In the genomic region with DNA sequence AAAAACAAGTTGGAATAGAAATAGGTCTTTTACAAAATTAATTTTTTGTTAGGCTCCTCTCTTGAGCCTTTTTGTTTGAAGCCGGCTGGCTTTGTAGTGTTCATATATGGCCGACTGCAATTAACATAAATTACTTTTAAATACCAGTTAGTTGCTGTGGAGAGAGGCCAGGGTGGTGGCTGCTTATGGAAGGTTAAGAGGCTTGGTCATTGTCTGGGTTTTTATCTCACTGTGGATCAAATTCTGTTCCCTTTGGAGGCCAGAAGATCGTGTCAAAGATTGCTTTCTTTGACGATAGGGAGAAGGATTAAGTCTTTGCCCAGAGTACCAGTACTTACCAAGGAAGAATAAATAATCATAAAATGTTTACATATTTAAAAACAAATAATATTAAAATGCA, we compare ENCODE assay signal across 1 cellular context.
TF ChIP-seq lines count a peak whose summit lies in the region.

No MANE protein-coding gene starts in this region.

TF ChIP-seq in HEK293, 187 proteins besides CTCF, POLR2A, EP300 and RAD21 (continued from another document):
- TF ChIP-seq OVOL3 (tag by site-specific recombination; IDR thresholded peaks at IDR 0.05) (no peak), ZNF785 (tag by site-specific recombination; IDR thresholded peaks at IDR 0.05) (no peak), ZNF629 (tag by site-specific recombination; IDR thresholded peaks at IDR 0.05) (no peak), IKZF3 (tag by site-specific recombination; IDR thresholded peaks at IDR 0.05) (peak; percentile 45; the same call in 1 of the 2 replicates)
- TF ChIP-seq, protein P1, sequence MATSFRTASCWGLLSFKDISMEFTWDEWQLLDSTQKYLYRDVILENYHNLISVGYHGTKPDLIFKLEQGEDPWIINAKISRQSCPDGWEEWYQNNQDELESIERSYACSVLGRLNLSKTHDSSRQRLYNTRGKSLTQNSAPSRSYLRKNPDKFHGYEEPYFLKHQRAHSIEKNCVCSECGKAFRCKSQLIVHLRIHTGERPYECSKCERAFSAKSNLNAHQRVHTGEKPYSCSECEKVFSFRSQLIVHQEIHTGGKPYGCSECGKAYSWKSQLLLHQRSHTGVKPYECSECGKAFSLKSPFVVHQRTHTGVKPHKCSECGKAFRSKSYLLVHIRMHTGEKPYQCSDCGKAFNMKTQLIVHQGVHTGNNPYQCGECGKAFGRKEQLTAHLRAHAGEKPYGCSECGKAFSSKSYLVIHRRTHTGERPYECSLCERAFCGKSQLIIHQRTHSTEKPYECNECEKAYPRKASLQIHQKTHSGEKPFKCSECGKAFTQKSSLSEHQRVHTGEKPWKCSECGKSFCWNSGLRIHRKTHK (tag by site-specific recombination; IDR thresholded peaks at IDR 0.05): no peak
